Comparison of ENCODE assay signal across 1 cellular context in genomic region chr15:44726568-44727461, GRCh38.
TF ChIP-seq lines count a peak whose summit lies in the region.

No MANE protein-coding gene starts in this region.

TF ChIP-seq in K562, 482 proteins besides CTCF, POLR2A, EP300 and RAD21 (continued from another document and continues in another):
- TF ChIP-seq E2F6 (IDR thresholded peaks at IDR 0.05; ENCODE audit: borderline replicate concordance in 1 of 2, extremely low read depth in 1 of 2, insufficient read depth in 1 of 2, insufficient read length in 1 of 2, low read depth in 1 of 2, low read length in 1 of 2, poor library complexity in 1 of 2, severe bottlenecking in 1 of 2) (no peak), POLR2B (IDR thresholded peaks at IDR 0.05; ENCODE audit: low read depth, partially characterized antibody) (peak; percentile 73), PTRF (tag; IDR thresholded peaks at IDR 0.05) (no peak), ZNF436 (CRISPR knock-in tag; IDR thresholded peaks at IDR 0.05) (peak; percentile 84), EP400 (IDR thresholded peaks at IDR 0.05) (peak; percentile 56), ZNF217 (CRISPR knock-in tag; IDR thresholded peaks at IDR 0.05) (no peak), ZBTB26 (CRISPR knock-in tag; IDR thresholded peaks at IDR 0.05) (peak; percentile 98), NRF1 (conservative IDR thresholded peaks at IDR 0.05 in 1 of 2, IDR thresholded peaks at IDR 0.05 in 1 of 2) (0 out of 4 replicates have a peak, but pooled peaks of 1 of the 2 experiments have one; percentile 7), AFF4 (CRISPR knock-in tag; IDR thresholded peaks at IDR 0.05) (peak; percentile 29; the same call in 1 of the 2 replicates), ZNF695 (CRISPR knock-in tag; IDR thresholded peaks at IDR 0.05) (0 out of 2 replicates have a peak, but pooled peaks have one; percentile 19), TSC22D4 (tag; IDR thresholded peaks at IDR 0.05) (no peak), BCLAF1 (IDR thresholded peaks at IDR 0.05; ENCODE audit: borderline replicate concordance in 1 of 2, control insufficient read depth in 1 of 2, low read depth in 2 of 2, low read length in 1 of 2) (peak in 1 of 2 experiments; percentile 88; a peak in 2 of 4 replicates), ZNF316 (IDR thresholded peaks at IDR 0.05) (peak; percentile 96), CHD4 (IDR thresholded peaks at IDR 0.05; ENCODE audit: insufficient read depth, insufficient replicate concordance, low read depth, low read length, poor library complexity, severe bottlenecking) (no peak), MYNN (IDR thresholded peaks at IDR 0.05) (no peak), MYNN (CRISPR knock-in tag; IDR thresholded peaks at IDR 0.05) (no peak), JUND (IDR thresholded peaks at IDR 0.05; ENCODE audit: borderline replicate concordance, low read depth, low read length) (peak; percentile 98), JUND (tag; IDR thresholded peaks at IDR 0.05; ENCODE audit: borderline replicate concordance, low read depth, low read length) (peak; percentile 97), TBP (optimal IDR thresholded peaks at IDR 0.05; ENCODE audit: low read depth, low read length) (peak; percentile 79), ATF4 (CRISPR knock-in tag; IDR thresholded peaks at IDR 0.05) (peak; percentile 77), SMAD4 (CRISPR knock-in tag; conservative IDR thresholded peaks at IDR 0.05) (peak; percentile 37; the same call in 1 of the 2 replicates), FUS (optimal IDR thresholded peaks at IDR 0.05; ENCODE audit: low read depth, low read length) (no peak), ZNF444 (CRISPR knock-in tag; IDR thresholded peaks at IDR 0.05) (peak; percentile 86; the same call in 1 of the 2 replicates), HBP1 (CRISPR knock-in tag; IDR thresholded peaks at IDR 0.05) (peak; percentile 99), NUFIP1 (IDR thresholded peaks at IDR 0.05; ENCODE audit: partially characterized antibody) (no peak), ZNF75A (CRISPR knock-in tag; IDR thresholded peaks at IDR 0.05) (0 out of 2 replicates have a peak, but pooled peaks have one; percentile 13), MIER1 (IDR thresholded peaks at IDR 0.05; ENCODE audit: low read depth) (0 out of 2 replicates have a peak, but pooled peaks have one; percentile 15), SAFB (IDR thresholded peaks at IDR 0.05; ENCODE audit: borderline replicate concordance, low read depth, low read length) (no peak), ZNF584 (CRISPR knock-in tag; IDR thresholded peaks at IDR 0.05; ENCODE audit: low read depth) (peak; percentile 77), MYBL2 (IDR thresholded peaks at IDR 0.05; ENCODE audit: low read depth) (no peak), MYBL2 (CRISPR knock-in tag; IDR thresholded peaks at IDR 0.05; ENCODE audit: borderline replicate concordance) (no peak), DEAF1 (CRISPR knock-in tag; IDR thresholded peaks at IDR 0.05) (peak; percentile 65), ELF4 (CRISPR knock-in tag; IDR thresholded peaks at IDR 0.05) (peak; percentile 97), ARHGAP35 (IDR thresholded peaks at IDR 0.05; ENCODE audit: partially characterized antibody) (peak; percentile 84), SNAPC5 (CRISPR knock-in tag; IDR thresholded peaks at IDR 0.05) (peak; percentile 82), ZNF318 (IDR thresholded peaks at IDR 0.05; ENCODE audit: borderline replicate concordance in 1 of 2, low read depth in 1 of 2) (peak in 1 of 2 experiments; percentile 78; a peak in 2 of 4 replicates), HOXB6 (CRISPR knock-in tag; IDR thresholded peaks at IDR 0.05; ENCODE audit: borderline replicate concordance) (peak; percentile 86; the same call in 1 of the 2 replicates), ETV1 (tag; conservative IDR thresholded peaks at IDR 0.05; ENCODE audit: low read depth) (peak; percentile 93), RNF2 (IDR thresholded peaks at IDR 0.05) (peak; percentile 56; the same call in 1 of the 2 replicates)
